8 cellular contexts compared by ENCODE assay signal in genomic region chr6:26285143-26286134, GRCh38.
DNase-seq lines count a peak whose midpoint lies in the region; ATAC-seq lines count a peak whose summit lies in the region.

No MANE protein-coding gene starts in this region.

- H3K27me3 ChIP-seq in BLaER1 treated with 17β-estradiol and CSF1 and Interleukin-3, amounts not matched to agents 10 nM and 100 nM: no peaks in the 10 kb centered on the region

- ATAC-seq in GM19351 (IDR thresholded peaks at IDR 0.05; ENCODE audit: unreplicated experiment) (peak; percentile 73), HG03520 (IDR thresholded peaks at IDR 0.05; ENCODE audit: unreplicated experiment) (peak; percentile 67), left lobe of liver (peak; percentile 91)

- peak overlapping the region; percentile 60 to 99 (median 96) for H3K27ac ChIP-seq in BLaER1 treated with 17β-estradiol and CSF1 and Interleukin-3, amounts not matched to agents 10 nM and 100 nM

- H3K4me3 ChIP-seq in BLaER1 treated with 17β-estradiol and CSF1 and Interleukin-3, amounts not matched to agents 10 nM and 100 nM: peak overlapping the region; percentile 62 to 78 (median 72)

- H3K9ac ChIP-seq in BLaER1 treated with 17β-estradiol and CSF1 and Interleukin-3, amounts not matched to agents 10 nM and 100 nM: peak overlapping the region; percentile 80 to 98 (median 90)

- H3K9me3 ChIP-seq in BLaER1 treated with 17β-estradiol and CSF1 and Interleukin-3, amounts not matched to agents 10 nM and 100 nM (replicated peaks in 1 of 11): peaks cover 25 to 36% (median 34%) of the 10 kb centered on the region in 11 experiments

- H3K4me2 ChIP-seq in BLaER1 treated with 17β-estradiol and CSF1 and Interleukin-3, amounts not matched to agents 10 nM and 100 nM: peak overlapping the region; percentile 73 to 91 (median 85)

- H4K20me1 ChIP-seq in BLaER1 treated with 17β-estradiol and CSF1 and Interleukin-3, amounts not matched to agents 10 nM and 100 nM: peaks cover 0 to 3% (median 0%) of the 10 kb centered on the region in 11 experiments; a peak in 4 of 22 replicates

- H3K4me1 ChIP-seq in BLaER1 treated with 17β-estradiol and CSF1 and Interleukin-3, amounts not matched to agents 10 nM and 100 nM: peaks cover 19 to 25% (median 21%) of the 10 kb centered on the region in 10 experiments; a peak in 19 of 20 replicates

- H3K36me3 ChIP-seq in BLaER1 treated with 17β-estradiol and CSF1 and Interleukin-3, amounts not matched to agents 10 nM and 100 nM: peaks cover 4 to 20% (median 7%) of the 10 kb centered on the region in 11 experiments; a peak in 13 of 22 replicates

- DNase-seq in NCI-H69 (lab: John Stamatoyannopoulos, UW) (peak; percentile 99), dedifferentiated amniotic fluid mesenchymal stem cell (ENCODE audit: extremely low spot score) (peak; percentile 99), left lobe of liver (ENCODE audit: low spot score) (peak; percentile 94)
- peak; percentile 90 for DNase-seq in activated CD4-positive, alpha-beta T cell treated with anti-CD3 and anti-CD28 coated beads, Interleukin-2, amount 50 U/mL, for 1 hour
- peak; percentile 95 to 96 for DNase-seq in stimulated activated CD4-positive, alpha-beta T cell treated with anti-CD3 and anti-CD28 coated beads, Interleukin-2, amount 100 ng/mL, for 24 hours

Comparison
In these comparisons a context has a peak if more than half of its experiments do, and no peak if none do; other contexts are left out.
1. Peak in every context shown above with its lines: DNase-seq, ATAC-seq, H3K4me3 ChIP-seq and H3K27ac ChIP-seq.